In genomic region chr18:26383454-26384270, GRCh38 we compare ENCODE assay signal across 9 cellular contexts.
A peak's percentile ranks its signal among the peaks of the same experiment; 100 is the strongest.
DNase-seq lines count a peak whose midpoint lies in the region; ATAC-seq, FAIRE-seq and TF ChIP-seq lines count a peak whose summit lies in the region.
"Had no signal": no experiment of that assay in that cellular context is flagged by ENCODE, and none has a peak within 500 bp of the region (broad histone marks: within the 10 kb centered on the region; RNA-seq: fewer than 3 reads in every experiment).

No MANE protein-coding gene starts in this region.

- peak; percentile 45 to 73 (median 60) for TF ChIP-seq CTCF in Peyer's patch (IDR thresholded peaks at IDR 0.05)

- DNase-seq in DMS114 treated with DMSO at 0.1 percent for 48 hours (lab: John Stamatoyannopoulos, UW; ENCODE audit: unreplicated experiment) (peak; percentile 59), HT1080 (ENCODE audit: low read depth) (peak; percentile 18), Peyer's patch (no peak), epidermal melanocyte (ENCODE audit: insufficient read length, low spot score) (peak; percentile 50), myocyte (ENCODE audit: low read depth) (peak; percentile 56), H54 (ENCODE audit: insufficient read length, low spot score) (no peak)
- no peak for DNase-seq in activated naive CD8-positive, alpha-beta T cell treated with anti-CD3 and anti-CD28 coated beads for 36 hours

- H3K27me3 Mint-ChIP-seq in activated naive CD8-positive, alpha-beta T cell treated with anti-CD3 and anti-CD28 coated beads for 36 hours = no peaks in the 10 kb centered on the region

- FAIRE-seq in H54 (lab: Jason Lieb, UNC) = no peak

- TF ChIP-seq POLR2A in Peyer's patch (IDR thresholded peaks at IDR 0.05) (no peak), H54 (IDR thresholded peaks at IDR 0.05; ENCODE audit: low read depth, low read length) (no peak)

- no peak overlapping the region for H3K27ac ChIP-seq in Peyer's patch

- ATAC-seq in GM19452 (IDR thresholded peaks at IDR 0.05; ENCODE audit: unreplicated experiment) = peak; percentile 81

- no peaks in the 10 kb centered on the region for H3K9me3 ChIP-seq in Peyer's patch

- H3K4me3 Mint-ChIP-seq in activated naive CD8-positive, alpha-beta T cell treated with anti-CD3 and anti-CD28 coated beads for 36 hours = no peak overlapping the region
- H3K4me3 Mint-ChIP-seq: T-helper 1 cell treated with Interleukin-12 subunit alpha and Interleukin-12 subunit beta and Interleukin-4 antibody, amounts not matched to agents 30 μg/mL and 1 μg/mL, for 36 hours had no signal

- no peaks in the 10 kb centered on the region for H3K4me1 ChIP-seq in Peyer's patch

- H3K36me3 ChIP-seq in Peyer's patch = no peaks in the 10 kb centered on the region

- no peaks in the 10 kb centered on the region for H3K4me1 Mint-ChIP-seq in activated naive CD8-positive, alpha-beta T cell treated with anti-CD3 and anti-CD28 coated beads for 36 hours

- H3K27me3 ChIP-seq in Peyer's patch = no peaks in the 10 kb centered on the region

- no peak overlapping the region for H3K4me3 ChIP-seq in Peyer's patch

- H3K36me3 Mint-ChIP-seq in activated naive CD8-positive, alpha-beta T cell treated with anti-CD3 and anti-CD28 coated beads for 36 hours = peaks cover 7% of the 10 kb centered on the region

- no peaks in the 10 kb centered on the region for H3K9me3 Mint-ChIP-seq in activated naive CD8-positive, alpha-beta T cell treated with anti-CD3 and anti-CD28 coated beads for 36 hours
- H3K9me3 Mint-ChIP-seq: T-helper 1 cell treated with Interleukin-12 subunit alpha and Interleukin-12 subunit beta and Interleukin-4 antibody, amounts not matched to agents 30 μg/mL and 1 μg/mL, for 36 hours had no signal

- no peak overlapping the region for H3K27ac Mint-ChIP-seq in activated naive CD8-positive, alpha-beta T cell treated with anti-CD3 and anti-CD28 coated beads for 36 hours
- H3K27ac Mint-ChIP-seq: T-helper 1 cell treated with Interleukin-12 subunit alpha and Interleukin-12 subunit beta and Interleukin-4 antibody, amounts not matched to agents 30 μg/mL and 1 μg/mL, for 36 hours had no signal

Comparison
In these comparisons a context has a peak if more than half of its experiments do, and no peak if none do; other contexts are left out.
1. DNase-seq: peak in DMS114 treated with DMSO at 0.1 percent for 48 hours (single experiment), HT1080 (single experiment), epidermal melanocyte (single experiment) and myocyte (single experiment); none in Peyer's patch (0 of 3), H54 (single experiment) and activated naive CD8-positive, alpha-beta T cell treated with anti-CD3 and anti-CD28 coated beads for 36 hours (single experiment).